Comparison of ENCODE assay signal across 9 cellular contexts in genomic region chr13:40193290-40194203, GRCh38.
A peak's percentile ranks its signal among the peaks of the same experiment; 100 is the strongest.
DNase-seq lines count a peak whose midpoint lies in the region; TF ChIP-seq lines count a peak whose summit lies in the region.
"Had no signal": no experiment of that assay in that cellular context is flagged by ENCODE, and none has a peak within 500 bp of the region (broad histone marks: within the 10 kb centered on the region; RNA-seq: fewer than 3 reads in every experiment).

No MANE protein-coding gene starts in this region.

- no peak for TF ChIP-seq CTCF in nephron (IDR thresholded peaks at IDR 0.05; ENCODE audit: unreplicated experiment in 3 of 3)

- DNase-seq in head of caudate nucleus (peak in 41 of 42 donors; percentile 30 to 88 (median 63)), DMS79 (lab: John Stamatoyannopoulos, UW) (no peak), NCI-H2196 treated with DMSO at 0.1 percent for 48 hours (lab: John Stamatoyannopoulos, UW; ENCODE audit: unreplicated experiment) (no peak), H4 (ENCODE audit: low spot score) (no peak)
- no peak for DNase-seq in activated T-cell treated with anti-CD3 and anti-CD28 coated beads, Interleukin-2, amount 50 U/mL, for 48 hours
- DNase-seq: Calu3 had no signal

- H3K4me3 Mint-ChIP-seq in nephron = no peak overlapping the region

- intact Hi-C loops in head of caudate nucleus (cut with DNase I) = no loop called here

- H3K9me3 Mint-ChIP-seq in nephron = no peaks in the 10 kb centered on the region

- H3K27me3 Mint-ChIP-seq in nephron (ENCODE audit: low read depth) = no peaks in the 10 kb centered on the region

- no peaks in the 10 kb centered on the region for H3K36me3 Mint-ChIP-seq in nephron (ENCODE audit: low read depth)

- peak overlapping the region; percentile 64 to 84 (median 64) for H3K27ac Mint-ChIP-seq in nephron

- peaks cover 54% of the 10 kb centered on the region for H3K4me1 Mint-ChIP-seq in nephron

- H3K27ac ChIP-seq in angular gyrus (ENCODE audit: low read depth, low read length) (peak overlapping the region; percentile 97), temporal lobe (ENCODE audit: low read depth, low read length) (peak overlapping the region; percentile 98)

Comparison
In these comparisons a context has a peak if more than half of its experiments do, and no peak if none do; other contexts are left out.
1. DNase-seq: peak in head of caudate nucleus (41 of 42); none in activated T-cell treated with anti-CD3 and anti-CD28 coated beads, Interleukin-2, amount 50 U/mL, for 48 hours (0 of 2), DMS79 (single experiment), NCI-H2196 treated with DMSO at 0.1 percent for 48 hours (single experiment) and H4 (single experiment).